ENCODE assay signal across 30 cellular contexts in genomic region chr1:25538165-25538860, GRCh38. TPM values are rescaled to one million over a fixed set of nuclear protein-coding genes. Genes with fewer than 3 reads are reported as not detected.
DNase-seq lines count a peak whose midpoint lies in the region; ATAC-seq and TF ChIP-seq lines count a peak whose summit lies in the region.
"Had no signal": no experiment of that assay in that cellular context is flagged by ENCODE, and none has a peak within 500 bp of the region (broad histone marks: within the 10 kb centered on the region; RNA-seq: fewer than 3 reads in every experiment).

No MANE protein-coding gene starts in this region.

- no peaks in the 10 kb centered on the region for H3K36me3 ChIP-seq in RWPE2 (ENCODE audit: low read depth)
- no peaks in the 10 kb centered on the region for H3K36me3 ChIP-seq in naive thymus-derived CD4-positive, alpha-beta T cell (ENCODE audit: control insufficient read depth in 2 of 3, insufficient read depth in 3 of 3, low read length in 3 of 3)
- H3K36me3 ChIP-seq: esophagus muscularis mucosa, left ventricle myocardium inferior had no signal

- no peak overlapping the region for H3K4me3 Mint-ChIP-seq in stimulated activated naive CD8-positive, alpha-beta T cell treated with anti-CD3 and anti-CD28 coated beads, Interleukin-15, amount 100 ng/mL, for 72 hours
- H3K4me3 Mint-ChIP-seq in naive thymus-derived CD4-positive, alpha-beta T cell: no peak overlapping the region
- H3K4me3 Mint-ChIP-seq: activated B cell treated with CpG ODN at 0.5 μM for 24 hours; activated CD4-positive, alpha-beta T cell treated with anti-CD3 and anti-CD28 coated beads, Interleukin-2, amount 10 ng/mL, durations not matched to agents 7 days and 5 days; CD14-positive monocyte; central memory CD8-positive, alpha-beta T cell; endodermal cell had no signal

- H3K4me1 Mint-ChIP-seq in stimulated activated naive CD8-positive, alpha-beta T cell treated with anti-CD3 and anti-CD28 coated beads, Interleukin-15, amount 100 ng/mL, for 72 hours: peaks cover 16% of the 10 kb centered on the region
- H3K4me1 Mint-ChIP-seq in naive thymus-derived CD4-positive, alpha-beta T cell: peaks cover 3 to 12% (median 8%) of the 10 kb centered on the region in 7 donors
- H3K4me1 Mint-ChIP-seq: central memory CD8-positive, alpha-beta T cell; endodermal cell had no signal

- CTCF ChIA-PET in naive thymus-derived CD4-positive, alpha-beta T cell (lab: Charles Lee): interaction anchor here (0.6 to 2.0 kb wide), 7 partner anchors 11 to 1105 kb away, joined by 3 to 8 read pairs (median 4); no protein-coding TSS in a partner anchor

- H3K27me3 ChIP-seq in RWPE2 (ENCODE audit: insufficient read depth, poor library complexity, severe bottlenecking): no peaks in the 10 kb centered on the region
- no peaks in the 10 kb centered on the region for H3K27me3 ChIP-seq in naive thymus-derived CD4-positive, alpha-beta T cell (ENCODE audit: control insufficient read depth in 2 of 2, insufficient read depth in 2 of 2, low read length in 2 of 2)
- H3K27me3 ChIP-seq: esophagus muscularis mucosa had no signal

- POLR2A ChIA-PET in naive thymus-derived CD4-positive, alpha-beta T cell (lab: Charles Lee): interaction anchor here (0.7 to 16.0 kb wide), 4 partner anchors 11 to 61 kb away, joined by 3 to 442 read pairs (median 22); no protein-coding TSS in a partner anchor

- no peaks in the 10 kb centered on the region for H3K4me1 ChIP-seq in RWPE2 (ENCODE audit: insufficient read depth, poor library complexity, severe bottlenecking)
- H3K4me1 ChIP-seq in naive thymus-derived CD4-positive, alpha-beta T cell (ENCODE audit: control insufficient read depth in 2 of 2, insufficient read depth in 2 of 2, low read length in 2 of 2): peaks cover 0 to 4% of the 10 kb centered on the region in 2 donors

- DNase-seq in stimulated activated naive CD8-positive, alpha-beta T cell treated with anti-CD3 and anti-CD28 coated beads, Interleukin-15, Interleukin-2, amounts not matched to agents 100 U/mL and 50 U/mL, for 24 hours: no peak
- DNase-seq in stimulated activated naive CD8-positive, alpha-beta T cell treated with anti-CD3 and anti-CD28 coated beads, Interleukin-15, amount 100 ng/mL, for 72 hours: no peak
- DNase-seq in RWPE2 (ENCODE audit: low spot score) (no peak), NK-92 (lab: John Stamatoyannopoulos, UW; ENCODE audit: unreplicated experiment) (no peak)
- no peak for DNase-seq in naive thymus-derived CD4-positive, alpha-beta T cell
- no peak for DNase-seq in effector CD8-positive, alpha-beta T cell (lab: John Stamatoyannopoulos, UW)
- DNase-seq: 8988T; activated B cell treated with CpG ODN at 0.5 μM for 24 hours; activated CD4-positive, alpha-beta T cell treated with anti-CD3 and anti-CD28 coated beads, Interleukin-2, amount 10 ng/mL, durations not matched to agents 7 days and 5 days; activated T-cell treated with anti-CD3 and anti-CD28 coated beads, Interleukin-2, amount 50 U/mL, for 48 hours; DND-41; endodermal cell; foreskin fibroblast; head of caudate nucleus; Kasumi-1; left ventricle myocardium inferior; NCI-H1048; NCI-H1694 treated with DMSO at 0.1 percent for 48 hours; NCI-H510A; occipital lobe; psoas muscle; SK-N-SH; stimulated activated CD4-positive, alpha-beta T cell treated with anti-CD3 and anti-CD28 coated beads, Interleukin-4, amount 100 ng/mL, for 4 hours; substantia nigra had no signal

- no peak overlapping the region for H3K4me3 ChIP-seq in RWPE2 (ENCODE audit: severe bottlenecking)
- no peak overlapping the region for H3K4me3 ChIP-seq in naive thymus-derived CD4-positive, alpha-beta T cell (ENCODE audit: low read length)
- H3K4me3 ChIP-seq: esophagus muscularis mucosa, left ventricle myocardium inferior, psoas muscle had no signal

- intact Hi-C loops in naive thymus-derived CD4-positive, alpha-beta T cell (cut with micrococcal nuclease): no loop called here

- H3K36me3 Mint-ChIP-seq in naive thymus-derived CD4-positive, alpha-beta T cell: no peaks in the 10 kb centered on the region
- H3K36me3 Mint-ChIP-seq: CD14-positive monocyte had no signal

- H3K27ac Mint-ChIP-seq in stimulated activated naive CD8-positive, alpha-beta T cell treated with anti-CD3 and anti-CD28 coated beads, Interleukin-15, amount 100 ng/mL, for 72 hours: peak overlapping the region in 1 of 2 donors; percentile 42
- peak overlapping the region in 5 of 9 donors; percentile 0 to 49 (median 20) for H3K27ac Mint-ChIP-seq in naive thymus-derived CD4-positive, alpha-beta T cell
- H3K27ac Mint-ChIP-seq: activated B cell treated with CpG ODN at 0.5 μM for 24 hours; activated CD4-positive, alpha-beta T cell treated with anti-CD3 and anti-CD28 coated beads, Interleukin-2, amount 10 ng/mL, durations not matched to agents 7 days and 5 days; CD14-positive monocyte; endodermal cell had no signal

- H3K9me3 ChIP-seq in RWPE2 (ENCODE audit: severe bottlenecking): no peaks in the 10 kb centered on the region
- H3K9me3 ChIP-seq in naive thymus-derived CD4-positive, alpha-beta T cell (ENCODE audit: control insufficient read depth in 2 of 3, low read length in 3 of 3): no peaks in the 10 kb centered on the region
- H3K9me3 ChIP-seq: esophagus muscularis mucosa, left ventricle myocardium inferior, psoas muscle, SK-N-SH had no signal

- H3K27me3 Mint-ChIP-seq in stimulated activated naive CD8-positive, alpha-beta T cell treated with anti-CD3 and anti-CD28 coated beads, Interleukin-15, amount 100 ng/mL, for 72 hours: no peaks in the 10 kb centered on the region
- peaks cover 0 to 33% (median 0%) of the 10 kb centered on the region in 5 donors for H3K27me3 Mint-ChIP-seq in naive thymus-derived CD4-positive, alpha-beta T cell
- H3K27me3 Mint-ChIP-seq: central memory CD8-positive, alpha-beta T cell had no signal

- H3K27ac ChIP-seq in RWPE2 (ENCODE audit: poor library complexity, severe bottlenecking): no peak overlapping the region
- H3K27ac ChIP-seq in naive thymus-derived CD4-positive, alpha-beta T cell (ENCODE audit: low read depth, low read length): no peak overlapping the region
- H3K27ac ChIP-seq: esophagus muscularis mucosa, left ventricle myocardium inferior, psoas muscle had no signal

- no peak for TF ChIP-seq CTCF in RWPE2 (IDR thresholded peaks at IDR 0.05; ENCODE audit: poor library complexity, severe bottlenecking)

- no peaks in the 10 kb centered on the region for H3K9me3 Mint-ChIP-seq in stimulated activated naive CD8-positive, alpha-beta T cell treated with anti-CD3 and anti-CD28 coated beads, Interleukin-15, amount 100 ng/mL, for 72 hours
- H3K9me3 Mint-ChIP-seq in naive thymus-derived CD4-positive, alpha-beta T cell: no peaks in the 10 kb centered on the region
- H3K9me3 Mint-ChIP-seq: activated B cell treated with CpG ODN at 0.5 μM for 24 hours; activated CD4-positive, alpha-beta T cell treated with anti-CD3 and anti-CD28 coated beads, Interleukin-2, amount 10 ng/mL, durations not matched to agents 7 days and 5 days; central memory CD8-positive, alpha-beta T cell; endodermal cell had no signal

- ATAC-seq in stimulated activated naive CD8-positive, alpha-beta T cell treated with anti-CD3 and anti-CD28 coated beads, Interleukin-15, Interleukin-2, amounts not matched to agents 100 U/mL and 50 U/mL, for 24 hours: peak; percentile 30
- no peak for ATAC-seq in stimulated activated naive CD8-positive, alpha-beta T cell treated with anti-CD3 and anti-CD28 coated beads, Interleukin-15, amount 100 ng/mL, for 72 hours
- peak; percentile 63 for ATAC-seq in RWPE2 (ENCODE audit: low read depth)
- ATAC-seq in naive thymus-derived CD4-positive, alpha-beta T cell: no peak
- ATAC-seq in HG02571 (IDR thresholded peaks at IDR 0.05; ENCODE audit: unreplicated experiment): no peak
- ATAC-seq in GM18873 (IDR thresholded peaks at IDR 0.05; ENCODE audit: low FRiP score, unreplicated experiment): no peak
- ATAC-seq: psoas muscle, sciatic nerve had no signal

RNA-seq across cellular contexts. Expression of gene LDLRAP1, which starts 5.1 kb away (rescaled TPM):
- 100 to 1,000 TPM in 4 of 5 experiments, 10 to 100 TPM in 1; 28.1 to 364 (median 159) TPM for total RNA-seq in naive thymus-derived CD4-positive, alpha-beta T cell
- polyA plus RNA-seq in naive thymus-derived CD4-positive, alpha-beta T cell: 100 to 1,000 TPM; 301 to 853 TPM

Comparison
In these comparisons a context has a peak if more than half of its experiments do, and no peak if none do; other contexts are left out.
1. ATAC-seq: peak in stimulated activated naive CD8-positive, alpha-beta T cell treated with anti-CD3 and anti-CD28 coated beads, Interleukin-15, Interleukin-2, amounts not matched to agents 100 U/mL and 50 U/mL, for 24 hours (single experiment) and RWPE2 (single experiment); none in stimulated activated naive CD8-positive, alpha-beta T cell treated with anti-CD3 and anti-CD28 coated beads, Interleukin-15, amount 100 ng/mL, for 72 hours (single experiment), naive thymus-derived CD4-positive, alpha-beta T cell (single experiment), HG02571 (single experiment) and GM18873 (single experiment).